Comparison of ENCODE assay signal across 11 cellular contexts in the genomic region with DNA sequence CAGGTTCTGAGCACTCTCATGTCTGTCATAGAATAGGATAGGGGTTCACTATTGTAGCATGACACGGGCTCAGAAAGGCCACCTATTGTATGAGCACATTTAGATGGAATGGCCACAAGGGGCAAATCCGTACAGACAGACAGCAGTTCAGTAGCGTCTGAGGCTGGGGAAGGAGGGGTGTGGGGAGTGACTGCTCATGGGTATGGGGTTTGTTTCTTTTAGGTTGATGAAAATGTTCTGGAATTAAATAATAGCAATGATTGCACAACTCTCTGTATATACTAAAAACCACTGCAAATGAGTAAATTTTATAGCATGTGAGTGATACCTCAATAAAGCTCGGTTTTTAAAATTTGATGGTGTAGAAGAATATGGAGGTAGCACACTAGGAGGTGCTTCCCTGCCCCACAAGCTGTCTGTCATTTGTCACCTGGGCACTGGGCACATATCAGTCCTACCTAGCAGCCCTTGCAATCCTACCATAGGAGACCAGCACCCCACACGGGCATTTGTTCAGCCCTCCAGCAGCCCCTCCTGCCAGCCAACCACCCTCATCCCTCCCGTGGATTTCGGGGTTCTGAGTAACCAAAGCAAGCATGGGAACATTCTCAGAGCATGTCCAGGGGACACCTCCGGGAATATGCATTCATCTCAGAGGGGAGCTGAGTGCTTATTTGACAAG. TPM values are rescaled to one million over a fixed set of nuclear protein-coding genes. Genes with fewer than 3 reads are reported as not detected.
A peak's percentile ranks its signal among the peaks of the same experiment; 100 is the strongest.
DNase-seq lines count a peak whose midpoint lies in the region; ATAC-seq, FAIRE-seq and TF ChIP-seq lines count a peak whose summit lies in the region.
"Had no signal": no experiment of that assay in that cellular context is flagged by ENCODE, and none has a peak within 500 bp of the region (broad histone marks: within the 10 kb centered on the region; RNA-seq: fewer than 3 reads in every experiment).

No MANE protein-coding gene starts in this region.

- peaks cover 3% of the 10 kb centered on the region; the same call in 1 of the 2 replicates for H4K20me1 ChIP-seq in K562 (replicated peaks; ENCODE audit: control insufficient read depth, insufficient read depth, low read length)

- BruUV-seq in K562 (replicated peaks; lab: Mats Ljungman, UMichigan) = no TSS peak

- no peak overlapping the region for H2AFZ ChIP-seq in K562 (ENCODE audit: low read depth, low read length)
- H2AFZ ChIP-seq: PC-9 had no signal

- no peak overlapping the region for H3K4me2 ChIP-seq in K562 (ENCODE audit: insufficient read depth, low read length)

- H3K36me3 Mint-ChIP-seq in naive B cell = no peaks in the 10 kb centered on the region
- H3K36me3 Mint-ChIP-seq: activated CD8-positive, alpha-beta memory T cell treated with anti-CD3 and anti-CD28 coated beads, Interleukin-2, amount 10 ng/mL, durations not matched to agents 7 days and 5 days had no signal

- in situ Hi-C loops in K562 (cut with MboI) = no loop called here

- WGBS in K562 (ENCODE audit: insufficient coverage, low coverage, missing lambda C conversion rate) = 2% methylated on average over 8 of the region's 8 CpGs

- intact Hi-C loops in K562 (cut with micrococcal nuclease) = no loop called here

- no peak for TF ChIP-seq POLR2A in K562 (conservative IDR thresholded peaks at IDR 0.05)

- peak; percentile 79 for ATAC-seq in K562
- no peak for ATAC-seq in naive B cell (ENCODE audit: low read depth in 2 of 2)
- ATAC-seq: activated CD8-positive, alpha-beta memory T cell treated with anti-CD3 and anti-CD28 coated beads, Interleukin-2, amount 10 ng/mL, durations not matched to agents 7 days and 5 days had no signal

- POLR2A ChIA-PET in K562 (lab: Yijun Ruan, JAX) = interaction anchor here (1.9 kb wide), 1 partner anchor 11 kb away, joined by 7 read pairs; no protein-coding TSS in a partner anchor

- CTCF ChIA-PET in K562 (lab: Yijun Ruan, JAX; ENCODE audit: low intra/inter-chr PET ratio) = interaction anchor here (0.6 kb wide), 1 partner anchor 128 kb away, joined by 3 read pairs; no protein-coding TSS in a partner anchor

- peaks cover 11 to 25% (median 25%) of the 10 kb centered on the region in 3 donors for H3K4me1 Mint-ChIP-seq in naive B cell

- DNase-seq in HCEC 1CT (peak; percentile 86), K562 (ENCODE audit: extremely low read depth in 1 of 4, low spot score in 3 of 4) (peak in 3 of 4 experiments; percentile 16 to 26 (median 26)), naive B cell (no peak), T-helper 2 cell (no peak), OCI-M2 (lab: John Stamatoyannopoulos, UW; ENCODE audit: unreplicated experiment) (no peak), activated T-cell treated with anti-CD3 and anti-CD28 coated beads for 4 hours (no peak), NCI-H1436 treated with DMSO at 0.1 percent for 48 hours (lab: John Stamatoyannopoulos, UW) (no peak)
- DNase-seq: activated CD8-positive, alpha-beta memory T cell treated with anti-CD3 and anti-CD28 coated beads, Interleukin-2, amount 10 ng/mL, durations not matched to agents 7 days and 5 days; PC-9; thyroid gland had no signal

- H3K4me3 Mint-ChIP-seq in naive B cell = peak overlapping the region in 5 of 8 donors; percentile 25 to 87 (median 66)
- H3K4me3 Mint-ChIP-seq: activated CD8-positive, alpha-beta memory T cell treated with anti-CD3 and anti-CD28 coated beads, Interleukin-2, amount 10 ng/mL, durations not matched to agents 7 days and 5 days had no signal

- no peaks in the 10 kb centered on the region for H3K9me3 ChIP-seq in K562 (replicated peaks; ENCODE audit: control insufficient read depth, insufficient read depth, low read depth, low read length)
- H3K9me3 ChIP-seq: thyroid gland had no signal

- no peak for FAIRE-seq in K562 (lab: Jason Lieb, UNC)

- no peak overlapping the region for H3K4me3 ChIP-seq in K562
- H3K4me3 ChIP-seq: PC-9, thyroid gland had no signal

- no peak overlapping the region for H3K9ac ChIP-seq in K562 (ENCODE audit: insufficient read depth in 1 of 2, low read depth in 2 of 2, low read length in 2 of 2)

- H3K27ac ChIP-seq in 22Rv1 = no peak overlapping the region
- H3K27ac ChIP-seq in K562 (ENCODE audit: extremely low read depth, low read depth, low read length) = no peak overlapping the region
- H3K27ac ChIP-seq: PC-9, thyroid gland had no signal

- H3K9me3 Mint-ChIP-seq in naive B cell = peaks cover 0 to 2% (median 0%) of the 10 kb centered on the region in 7 donors

- peaks cover 13 to 67% of the 10 kb centered on the region in 2 experiments; a peak in 4 of 5 replicates for H3K27me3 ChIP-seq in K562 (ENCODE audit: control insufficient read depth in 2 of 2, insufficient read depth in 2 of 2, low read length in 2 of 2)
- H3K27me3 ChIP-seq: thyroid gland had no signal

- no peaks in the 10 kb centered on the region for H3K4me1 ChIP-seq in K562 (replicated peaks in 1 of 2; ENCODE audit: control insufficient read depth in 2 of 2, insufficient read depth in 2 of 2, low read length in 2 of 2)
- H3K4me1 ChIP-seq: thyroid gland had no signal

- H3K27ac Mint-ChIP-seq in naive B cell = peak overlapping the region in 4 of 6 donors; percentile 4 to 56 (median 42)
- H3K27ac Mint-ChIP-seq: activated CD8-positive, alpha-beta memory T cell treated with anti-CD3 and anti-CD28 coated beads, Interleukin-2, amount 10 ng/mL, durations not matched to agents 7 days and 5 days had no signal

- no peak for TF ChIP-seq RAD21 in K562 (CRISPR knock-in tag; conservative IDR thresholded peaks at IDR 0.05 in 1 of 2, IDR thresholded peaks at IDR 0.05 in 1 of 2)

- no peaks in the 10 kb centered on the region for H3K36me3 ChIP-seq in K562 (ENCODE audit: control insufficient read depth, insufficient read depth, low read length)
- H3K36me3 ChIP-seq: thyroid gland had no signal

- TF ChIP-seq EP300 in K562 (IDR thresholded peaks at IDR 0.05; ENCODE audit: low read length) = no peak

- no peaks in the 10 kb centered on the region for H3K9me1 ChIP-seq in K562 (ENCODE audit: control insufficient read depth, insufficient read depth, low read length)

- TF ChIP-seq CTCF in 22Rv1 (IDR thresholded peaks at IDR 0.05) (0 out of 2 replicates have a peak, but pooled peaks have one; percentile 1), K562 (IDR thresholded peaks at IDR 0.05 in 2 of 3, conservative IDR thresholded peaks at IDR 0.05 in 1 of 3; ENCODE audit: insufficient read depth in 2 of 3, low read depth in 1 of 3, low read length in 3 of 3) (peak; percentile 4 to 30 (median 27); a peak in 1 of 6 replicates)

- peaks cover 0 to 5% (median 0%) of the 10 kb centered on the region in 3 donors for H3K27me3 Mint-ChIP-seq in naive B cell
- H3K27me3 Mint-ChIP-seq: activated CD8-positive, alpha-beta memory T cell treated with anti-CD3 and anti-CD28 coated beads, Interleukin-2, amount 10 ng/mL, durations not matched to agents 7 days and 5 days had no signal

- no peaks in the 10 kb centered on the region for H3K79me2 ChIP-seq in K562 (ENCODE audit: control insufficient read depth, insufficient read depth, low read length)

TF ChIP-seq in K562, 482 proteins besides CTCF, POLR2A, EP300 and RAD21:
- TF ChIP-seq CEBPB (tag; IDR thresholded peaks at IDR 0.05) = peak; percentile 64
- TF ChIP-seq CEBPG (CRISPR knock-in tag; IDR thresholded peaks at IDR 0.05) = no peak
- TF ChIP-seq CEBPG (tag; conservative IDR thresholded peaks at IDR 0.05 in 1 of 2, IDR thresholded peaks at IDR 0.05 in 1 of 2) = peak in 1 of 2 experiments; percentile 47; a peak in 1 of 4 replicates
- TF ChIP-seq FOXM1 (IDR thresholded peaks at IDR 0.05; ENCODE audit: low read depth) = no peak
- no peak for TF ChIP-seq FOXM1 (CRISPR knock-in tag; IDR thresholded peaks at IDR 0.05; ENCODE audit: low read depth)

RNA-seq across cellular contexts. Expression of a gene that starts 35.2 kb away (rescaled TPM):
- 0.69 and 1.8 TPM in 2 replicates for total RNA-seq in K562 (2011; cell fraction: chromatin; rRNA removed; ENCODE audit: low replicate concordance)
- total RNA-seq in K562 (2011; cell fraction: nucleolus; rRNA removed) = 0.50 and 0.79 TPM in 2 replicates
- total RNA-seq in K562 (2011; cell fraction: nucleoplasm; rRNA removed) = 0.46 and 0.81 TPM in 2 replicates
- total RNA-seq in K562 (2014; rRNA removed) = 0.20 TPM in 1 of 2 replicates, not detected in the other
- 0.15 and 0.41 TPM in 2 replicates for total RNA-seq in K562 (2014; rRNA removed; fragmentation: Illumina TruSeq; extraction: Trizol)
- total RNA-seq in K562 (2015; rRNA removed; fragmentation: Illumina TruSeq; extraction: Trizol) = 0.08 and 0.18 TPM in 2 replicates
- total RNA-seq in K562 (2021) = 0.27 and 0.95 TPM in 2 replicates
- polyA plus RNA-seq in K562 (2011; rRNA removed) = 0.01 and 0.04 TPM in 2 replicates
- 0.01 TPM in 1 of 2 replicates, not detected in the other for polyA plus RNA-seq in K562 (2011; cell fraction: cytosol; rRNA removed)
- 0.11 and 0.13 TPM in 2 replicates for polyA plus RNA-seq in K562 (2011; cell fraction: nucleus; rRNA removed)
- polyA plus RNA-seq in K562 (2012) = 0.04 and 0.84 TPM in 2 replicates
- 0.04 and 0.06 TPM in 2 replicates for polyA plus RNA-seq in K562 (2014; fragmentation: Illumina TruSeq; extraction: Trizol)
- polyA plus RNA-seq in K562 (2014; fragmentation: Nextera tagmentation; extraction: Ambion mirVana) = not detected
- polyA plus RNA-seq in K562 (2014; rRNA removed) = not detected in 2 replicates
- polyA minus RNA-seq in K562 (2011; rRNA and poly(A)+ RNA removed) = 0.12 and 0.14 TPM in 2 replicates
- polyA minus RNA-seq in K562 (2011; cell fraction: cytosol; rRNA and poly(A)+ RNA removed) = not detected in 2 replicates
- polyA minus RNA-seq in K562 (2011; cell fraction: nucleus; rRNA and poly(A)+ RNA removed) = 0.13 and 0.33 TPM in 2 replicates
- not detected for polyA plus RNA-seq in naive B cell (ENCODE audit: low read depth in 6 of 6)

Comparison
In these comparisons a context has a peak if more than half of its experiments do, and no peak if none do; other contexts are left out.
1. DNase-seq: peak in HCEC 1CT (single experiment) and K562 (3 of 4); none in naive B cell (single experiment), T-helper 2 cell (0 of 5), OCI-M2 (single experiment), activated T-cell treated with anti-CD3 and anti-CD28 coated beads for 4 hours (single experiment) and NCI-H1436 treated with DMSO at 0.1 percent for 48 hours (single experiment).